In the genomic region with DNA sequence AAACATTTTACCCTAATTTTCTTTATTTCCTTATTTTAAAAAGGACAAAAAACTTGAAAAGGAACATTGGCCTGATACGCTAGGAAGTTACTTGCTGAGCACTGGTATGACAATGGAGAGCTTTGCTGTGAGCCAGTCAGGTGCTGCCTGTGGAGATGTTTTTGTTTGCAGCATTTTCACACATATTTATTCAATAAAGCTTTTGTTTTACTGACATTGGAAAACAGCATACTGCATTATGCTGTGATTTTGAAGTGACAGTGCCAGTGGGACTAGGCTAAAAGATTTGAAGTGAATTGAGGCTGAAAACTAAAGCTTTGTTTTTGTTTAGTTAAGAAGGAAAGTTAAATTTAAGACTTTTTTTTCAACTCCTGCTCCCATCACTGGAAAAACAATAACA, we compare ENCODE assay signal across 21 cellular contexts.
DNase-seq lines count a peak whose midpoint lies in the region; FAIRE-seq and TF ChIP-seq lines count a peak whose summit lies in the region.
"Had no signal": no experiment of that assay in that cellular context is flagged by ENCODE, and none has a peak within 500 bp of the region (broad histone marks: within the 10 kb centered on the region; RNA-seq: fewer than 3 reads in every experiment).

No MANE protein-coding gene starts in this region.

- H3K4me1 Mint-ChIP-seq in Caco-2 (ENCODE audit: low read depth, unreplicated experiment): no peaks in the 10 kb centered on the region
- no peaks in the 10 kb centered on the region for H3K4me1 Mint-ChIP-seq in activated naive CD4-positive, alpha-beta T cell treated with anti-CD3 and anti-CD28 coated beads for 36 hours (ENCODE audit: low read depth)

- no peak overlapping the region for H3K27ac Mint-ChIP-seq in Caco-2 (ENCODE audit: unreplicated experiment)
- H3K27ac Mint-ChIP-seq in activated naive CD4-positive, alpha-beta T cell treated with anti-CD3 and anti-CD28 coated beads for 36 hours: no peak overlapping the region
- H3K27ac Mint-ChIP-seq: CD8-positive, alpha-beta T cell; IgD-negative memory B cell had no signal

- H3K4me3 ChIP-seq in HUES48 (ENCODE audit: low read depth, low read length) (peak overlapping the region; percentile 20; the same call in 1 of the 2 replicates), dorsolateral prefrontal cortex (peak overlapping the region in 2 of 59 donors; percentile 4 to 24), Caco-2 (ENCODE audit: low read depth, low read length) (no peak overlapping the region)
- H3K4me3 ChIP-seq: BLaER1 treated with 17β-estradiol and CSF1 and Interleukin-3, amounts not matched to agents 10 nM and 100 nM; Peyer's patch; SJSA1 had no signal

- no peak for TF ChIP-seq POLR2A in GM12892 (IDR thresholded peaks at IDR 0.05; ENCODE audit: low read depth, low read length)

- no peak overlapping the region for H3K4me3 Mint-ChIP-seq in Caco-2 (ENCODE audit: unreplicated experiment)
- no peak overlapping the region for H3K4me3 Mint-ChIP-seq in activated naive CD4-positive, alpha-beta T cell treated with anti-CD3 and anti-CD28 coated beads for 36 hours
- H3K4me3 Mint-ChIP-seq: CD8-positive, alpha-beta T cell; IgD-negative memory B cell had no signal

- H3K36me3 Mint-ChIP-seq in Caco-2 (ENCODE audit: insufficient read depth, unreplicated experiment): no peaks in the 10 kb centered on the region
- H3K36me3 Mint-ChIP-seq in activated naive CD4-positive, alpha-beta T cell treated with anti-CD3 and anti-CD28 coated beads for 36 hours (ENCODE audit: low read depth): peaks cover 2% of the 10 kb centered on the region
- H3K36me3 Mint-ChIP-seq: CD8-positive, alpha-beta T cell; IgD-negative memory B cell had no signal

- no peak overlapping the region for H3K9ac ChIP-seq in HUES48 (ENCODE audit: low read depth, low read length)
- H3K9ac ChIP-seq: BLaER1 treated with 17β-estradiol and CSF1 and Interleukin-3, amounts not matched to agents 10 nM and 100 nM had no signal

- H3K9me3 ChIP-seq in HUES48 (ENCODE audit: control insufficient read depth, insufficient read depth, low read length) (peaks cover 7% of the 10 kb centered on the region), Caco-2 (no peaks in the 10 kb centered on the region)
- H3K9me3 ChIP-seq: Peyer's patch had no signal

- intact Hi-C loops in dorsolateral prefrontal cortex (cut with DNase I): loop anchor here in 1 of 2 donors (5.0 kb wide), 1 partner anchor 37 kb away; no protein-coding TSS in a partner anchor
- intact Hi-C loops in Caco-2 (cut with micrococcal nuclease; ENCODE audit: unreplicated experiment): no loop called here
- intact Hi-C loops in activated naive CD4-positive, alpha-beta T cell treated with anti-CD3 and anti-CD28 coated beads for 36 hours (cut with micrococcal nuclease): no loop called here

- FAIRE-seq in GM12892 (lab: Jason Lieb, UNC): no peak
- FAIRE-seq: D721Med, H54 had no signal

- no peaks in the 10 kb centered on the region for H3K9me3 Mint-ChIP-seq in Caco-2 (ENCODE audit: unreplicated experiment)
- H3K9me3 Mint-ChIP-seq in activated naive CD4-positive, alpha-beta T cell treated with anti-CD3 and anti-CD28 coated beads for 36 hours: no peaks in the 10 kb centered on the region

- peak in 1 of 56 donors; percentile 14 for TF ChIP-seq CTCF in dorsolateral prefrontal cortex (IDR thresholded peaks at IDR 0.05 in 54 of 56, conservative IDR thresholded peaks at IDR 0.05 in 2 of 56; ENCODE audit: low read depth in 1 of 56, partially characterized antibody in 56 of 56)
- no peak for TF ChIP-seq CTCF in Caco-2 (IDR thresholded peaks at IDR 0.05; ENCODE audit: insufficient read depth in 1 of 2, low read depth in 1 of 2, low read length in 1 of 2, severe bottlenecking in 1 of 2, unreplicated experiment in 1 of 2)

- no TSS peak for BruUV-seq in Caco-2 (replicated peaks; lab: Mats Ljungman, UMichigan)

- DNase-seq in dorsolateral prefrontal cortex (peak in 2 of 10 donors; percentile 58 to 62), medulla oblongata (ENCODE audit: extremely low spot score) (peak; percentile 64), putamen (ENCODE audit: low spot score) (peak; percentile 70), Caco-2 (no peak), GM12892 (ENCODE audit: insufficient read length) (no peak)
- DNase-seq in activated CD8-positive, alpha-beta memory T cell treated with anti-CD3 and anti-CD28 coated beads, Interleukin-2, amount 50 U/mL, for 48 hours: no peak
- DNase-seq in activated naive CD4-positive, alpha-beta T cell treated with anti-CD3 and anti-CD28 coated beads for 36 hours: no peak
- DNase-seq: CD8-positive, alpha-beta T cell; Karpas-422; NCI-H1048; NCI-H1436; NCI-H2029; NCI-H2171 treated with DMSO at 0.1 percent for 48 hours; NCI-H446; Peyer's patch had no signal

- H3K4me1 ChIP-seq in HUES48 (ENCODE audit: control insufficient read depth, insufficient read depth, low read length): peaks cover 15% of the 10 kb centered on the region
- no peaks in the 10 kb centered on the region for H3K4me1 ChIP-seq in Caco-2
- H3K4me1 ChIP-seq: Peyer's patch had no signal

- H3K27ac ChIP-seq in HUES48 (ENCODE audit: low read depth, low read length) (peak overlapping the region; percentile 68), dorsolateral prefrontal cortex (peak overlapping the region in 57 of 59 donors; percentile 10 to 90 (median 78))
- H3K27ac ChIP-seq: BLaER1 treated with 17β-estradiol and CSF1 and Interleukin-3, amounts not matched to agents 10 nM and 100 nM; Peyer's patch; SJSA1 had no signal

- POLR2A ChIA-PET in Caco-2 (lab: Charles Lee): no interaction called here

- peaks cover 14% of the 10 kb centered on the region for H3K27me3 Mint-ChIP-seq in Caco-2 (ENCODE audit: insufficient read depth, unreplicated experiment)
- peaks cover 3% of the 10 kb centered on the region for H3K27me3 Mint-ChIP-seq in activated naive CD4-positive, alpha-beta T cell treated with anti-CD3 and anti-CD28 coated beads for 36 hours (ENCODE audit: low read depth)

- no peaks in the 10 kb centered on the region for H3K36me3 ChIP-seq in HUES48 (ENCODE audit: control insufficient read depth, insufficient read depth, low read length)
- no peaks in the 10 kb centered on the region for H3K36me3 ChIP-seq in Caco-2 (ENCODE audit: control insufficient read depth, insufficient read depth, low read length)
- H3K36me3 ChIP-seq: BLaER1 treated with 17β-estradiol and CSF1 and Interleukin-3, amounts not matched to agents 10 nM and 100 nM; Peyer's patch; SJSA1 had no signal

- CTCF ChIA-PET in Caco-2 (lab: Charles Lee): no interaction called here
- CTCF ChIA-PET in activated naive CD4-positive, alpha-beta T cell treated with anti-CD3 and anti-CD28 coated beads for 36 hours (lab: Charles Lee): no interaction called here

- H3K27me3 ChIP-seq in HUES48 (ENCODE audit: control insufficient read depth, insufficient read depth, low read length): no peaks in the 10 kb centered on the region
- H3K27me3 ChIP-seq in dorsolateral prefrontal cortex: no peaks in the 10 kb centered on the region
- H3K27me3 ChIP-seq in Caco-2 (replicated peaks; ENCODE audit: control insufficient read depth, insufficient read depth, low read length): no peaks in the 10 kb centered on the region
- H3K27me3 ChIP-seq: BLaER1 treated with 17β-estradiol and CSF1 and Interleukin-3, amounts not matched to agents 10 nM and 100 nM; Peyer's patch; SJSA1 had no signal

Comparison
In these comparisons a context has a peak if more than half of its experiments do, and no peak if none do; other contexts are left out.
1. DNase-seq: peak in medulla oblongata (single experiment) and putamen (single experiment); none in activated CD8-positive, alpha-beta memory T cell treated with anti-CD3 and anti-CD28 coated beads, Interleukin-2, amount 50 U/mL, for 48 hours (single experiment), Caco-2 (0 of 2), GM12892 (single experiment) and activated naive CD4-positive, alpha-beta T cell treated with anti-CD3 and anti-CD28 coated beads for 36 hours (single experiment).